23 cellular contexts compared by ENCODE assay signal in genomic region chr2:163123526-163123925, GRCh38.
DNase-seq lines count a peak whose midpoint lies in the region; ATAC-seq, FAIRE-seq and TF ChIP-seq lines count a peak whose summit lies in the region.
"Had no signal": no experiment of that assay in that cellular context is flagged by ENCODE, and none has a peak within 500 bp of the region (broad histone marks: within the 10 kb centered on the region; RNA-seq: fewer than 3 reads in every experiment).

No MANE protein-coding gene starts in this region.

- H3K9me2 ChIP-seq in PC-3 (replicated peaks; ENCODE audit: low read length) (no peaks in the 10 kb centered on the region), hepatocyte (replicated peaks; ENCODE audit: insufficient read depth) (no peaks in the 10 kb centered on the region)

- peaks cover 38% of the 10 kb centered on the region for H3K27me3 ChIP-seq in PC-3 (ENCODE audit: low read length)
- H3K27me3 ChIP-seq in hepatocyte = no peaks in the 10 kb centered on the region
- H3K27me3 ChIP-seq: ovary, upper lobe of left lung had no signal

- POLR2A ChIA-PET in PC-3 (lab: Charles Lee; ENCODE audit: unreplicated experiment) = no interaction called here

- TF ChIP-seq CTCF in PC-3 (conservative IDR thresholded peaks at IDR 0.05; ENCODE audit: low read depth, low read length) (no peak), hepatocyte (IDR thresholded peaks at IDR 0.05; ENCODE audit: poor library complexity) (no peak)

- H3K4me3 ChIP-seq in PC-3 (ENCODE audit: low read length) = no peak overlapping the region
- no peak overlapping the region for H3K4me3 ChIP-seq in hepatocyte
- H3K4me3 ChIP-seq: heart right ventricle, ovary, upper lobe of left lung had no signal

- TF ChIP-seq POLR2A in GM12892 (IDR thresholded peaks at IDR 0.05; ENCODE audit: low read depth, low read length) = no peak

- H4K20me1 ChIP-seq in PC-3 (ENCODE audit: low read length) (no peaks in the 10 kb centered on the region), hepatocyte (ENCODE audit: insufficient read depth, poor library complexity, severe bottlenecking) (no peaks in the 10 kb centered on the region)

- no peak for FAIRE-seq in GM12892 (lab: Jason Lieb, UNC)
- FAIRE-seq: GM18507, HTR-8/SVneo, islet of Langerhans had no signal

- H3K27ac ChIP-seq in PC-3 (ENCODE audit: low read length) (no peak overlapping the region), hepatocyte (no peak overlapping the region)
- H3K27ac ChIP-seq: heart right ventricle, ovary, upper lobe of left lung had no signal

- ATAC-seq in GM18499 (IDR thresholded peaks at IDR 0.05; ENCODE audit: insufficient read depth, unreplicated experiment) = peak; percentile 53
- ATAC-seq in GM19395 (IDR thresholded peaks at IDR 0.05; ENCODE audit: unreplicated experiment) = peak; percentile 65
- peak; percentile 57 for ATAC-seq in HG03159 (IDR thresholded peaks at IDR 0.05; ENCODE audit: unreplicated experiment)
- ATAC-seq in PC-3 = no peak
- ATAC-seq: heart right ventricle; stimulated activated naive CD8-positive, alpha-beta T cell treated with anti-CD3 and anti-CD28 coated beads, Interleukin-15, amount 100 ng/mL, for 72 hours had no signal

- H3K9me3 ChIP-seq in PC-3 (ENCODE audit: low read length) (no peaks in the 10 kb centered on the region), hepatocyte (ENCODE audit: low read depth) (no peaks in the 10 kb centered on the region)
- H3K9me3 ChIP-seq: heart right ventricle, ovary, upper lobe of left lung had no signal

- H3K9ac ChIP-seq in PC-3 (ENCODE audit: low read length) = no peak overlapping the region

- no peaks in the 10 kb centered on the region for H3F3A ChIP-seq in PC-3 (ENCODE audit: low read length, unreplicated experiment)

- H2AFZ ChIP-seq in PC-3 (ENCODE audit: low read length) (no peak overlapping the region), hepatocyte (no peak overlapping the region)

- peak; percentile 38 for DNase-seq in PC-3
- DNase-seq in SHP77 treated with DMSO at 0.1 percent for 48 hours (lab: John Stamatoyannopoulos, UW) = no peak
- no peak for DNase-seq in GM12892 (ENCODE audit: insufficient read length)
- no peak for DNase-seq in NCI-H2227 treated with DMSO at 0.1 percent for 48 hours (lab: John Stamatoyannopoulos, UW)
- DNase-seq in hepatocyte (ENCODE audit: low spot score) = no peak
- DNase-seq: activated CD4-positive, alpha-beta T cell treated with anti-CD3 and anti-CD28 coated beads, Interleukin-2, amount 50 U/mL, for 1 hour; activated CD8-positive, alpha-beta memory T cell treated with anti-CD3 and anti-CD28 coated beads, Interleukin-2, amount 50 U/mL, for 48 hours; activated gamma-delta T cell treated with Interleukin-2 at 50 U/mL for 16 hours; caudate nucleus; CD4-positive, alpha-beta T cell; heart right ventricle; naive B cell; NCI-H2171 treated with DMSO at 0.1 percent for 48 hours; ovary; RPMI8226; stimulated activated naive CD8-positive, alpha-beta T cell treated with anti-CD3 and anti-CD28 coated beads, Interleukin-15, amount 100 ng/mL, for 72 hours; upper lobe of left lung had no signal

- CTCF ChIA-PET in PC-3 (lab: Charles Lee) = no interaction called here

- H3K79me2 ChIP-seq in PC-3 (ENCODE audit: low read length) = no peaks in the 10 kb centered on the region
- no peaks in the 10 kb centered on the region for H3K79me2 ChIP-seq in hepatocyte

- BruUV-seq in PC-3 (replicated peaks; lab: Mats Ljungman, UMichigan) = no TSS peak

- intact Hi-C loops in PC-3 (cut with micrococcal nuclease) = no loop called here

- 84% methylated on average over 1 of the region's 1 CpG for WGBS in hepatocyte (ENCODE audit: low lambda C conversion rate, missing lambda C conversion rate)

- H3K4me2 ChIP-seq in PC-3 (ENCODE audit: low read length) = no peak overlapping the region
- H3K4me2 ChIP-seq in hepatocyte = no peak overlapping the region

- no peaks in the 10 kb centered on the region for H3K36me3 ChIP-seq in PC-3 (ENCODE audit: low read depth, low read length)
- H3K36me3 ChIP-seq in hepatocyte (replicated peaks; ENCODE audit: insufficient read depth, low read depth) = no peaks in the 10 kb centered on the region
- H3K36me3 ChIP-seq: heart right ventricle, ovary, upper lobe of left lung had no signal

- H3K4me1 ChIP-seq in PC-3 (ENCODE audit: insufficient read depth, low read length) (no peaks in the 10 kb centered on the region), hepatocyte (ENCODE audit: insufficient read depth) (peaks cover 6% of the 10 kb centered on the region)
- H3K4me1 ChIP-seq: heart right ventricle, upper lobe of left lung had no signal
